ENCODE assay signal across 27 cellular contexts in the genomic region with DNA sequence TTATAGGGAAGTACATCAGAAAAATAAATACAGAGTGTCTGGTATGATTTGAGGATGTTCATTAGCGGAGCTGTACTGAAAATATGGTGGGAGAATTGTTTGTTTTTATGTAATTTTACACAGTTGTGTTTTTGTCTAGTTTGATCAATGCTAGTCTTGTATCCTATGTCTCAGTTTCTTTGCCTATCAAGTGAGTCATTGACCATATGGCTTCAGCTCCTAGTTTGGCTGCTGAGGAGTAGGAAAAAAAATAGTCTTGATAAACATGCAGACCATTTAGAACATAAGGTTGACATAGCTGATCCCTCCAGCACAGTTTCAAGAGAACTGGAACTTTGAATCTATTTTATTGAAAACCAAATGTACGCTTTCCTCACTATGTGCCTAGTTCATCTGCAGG.
DNase-seq lines count a peak whose midpoint lies in the region; ATAC-seq, FAIRE-seq and TF ChIP-seq lines count a peak whose summit lies in the region.
"Had no signal": no experiment of that assay in that cellular context is flagged by ENCODE, and none has a peak within 500 bp of the region (broad histone marks: within the 10 kb centered on the region; RNA-seq: fewer than 3 reads in every experiment).

No MANE protein-coding gene starts in this region.

- H3K4me3 ChIP-seq in right atrium auricular region (no peak overlapping the region), stomach (no peak overlapping the region)
- H3K4me3 ChIP-seq: BLaER1 treated with 17β-estradiol and CSF1 and Interleukin-3, amounts not matched to agents 10 nM and 100 nM; MG63; PC-9; SJCRH30 had no signal

- intact Hi-C loops in stomach (cut with DNase I; ENCODE audit: low total_unique reads), result no loop called here

- FAIRE-seq in D721Med (lab: Jason Lieb, UNC), result peak; percentile 74
- FAIRE-seq: A204.1, GM19239 had no signal

- TF ChIP-seq POLR2A in stomach (IDR thresholded peaks at IDR 0.05), result no peak

- H3K27me3 ChIP-seq in right atrium auricular region (no peaks in the 10 kb centered on the region), stomach (no peaks in the 10 kb centered on the region)
- H3K27me3 ChIP-seq: BLaER1 treated with 17β-estradiol and CSF1 and Interleukin-3, amounts not matched to agents 10 nM and 100 nM; MG63; SJCRH30 had no signal

- no peak for TF ChIP-seq CTCF in D721Med (IDR thresholded peaks at IDR 0.05; ENCODE audit: insufficient read depth, missing control alignments)
- no peak for TF ChIP-seq CTCF in right atrium auricular region (IDR thresholded peaks at IDR 0.05)
- no peak for TF ChIP-seq CTCF in stomach (IDR thresholded peaks at IDR 0.05)

- H3K36me3 ChIP-seq in right atrium auricular region (no peaks in the 10 kb centered on the region), stomach (no peaks in the 10 kb centered on the region)
- H3K36me3 ChIP-seq: BLaER1 treated with 17β-estradiol and CSF1 and Interleukin-3, amounts not matched to agents 10 nM and 100 nM; MG63; SJCRH30 had no signal

- no peaks in the 10 kb centered on the region for H3K4me1 ChIP-seq in right atrium auricular region
- H3K4me1 ChIP-seq in stomach, result no peaks in the 10 kb centered on the region
- H3K4me1 ChIP-seq: BLaER1 treated with 17β-estradiol and CSF1 and Interleukin-3, amounts not matched to agents 10 nM and 100 nM; Caco-2; SJCRH30 had no signal

- no peaks in the 10 kb centered on the region for H3K9me3 ChIP-seq in right atrium auricular region
- H3K9me3 ChIP-seq in stomach, result peaks cover 0 to 5% (median 0%) of the 10 kb centered on the region in 4 donors
- H3K9me3 ChIP-seq: Caco-2, MG63, SJCRH30 had no signal

- WGBS in stomach, 5 donors, result 70 to 88% (median 80%) methylated on average over 2 of the region's 2 CpGs

- ATAC-seq in GM21576 (IDR thresholded peaks at IDR 0.05; ENCODE audit: unreplicated experiment), result no peak
- ATAC-seq: HCT116, Right ventricle myocardium inferior had no signal

- TF ChIP-seq EP300 in stomach (IDR thresholded peaks at IDR 0.05), result no peak

- DNase-seq in D721Med (ENCODE audit: insufficient read length, low spot score) (no peak), NCI-H446 treated with DMSO at 0.1 percent for 48 hours (lab: John Stamatoyannopoulos, UW) (peak; percentile 18), brain pericyte (ENCODE audit: low read depth, low spot score) (peak; percentile 18), inferior parietal cortex (ENCODE audit: extremely low spot score) (peak; percentile 5), NCI-H2029 treated with DMSO at 0.1 percent for 48 hours (lab: John Stamatoyannopoulos, UW) (no peak), right atrium auricular region (ENCODE audit: low spot score) (no peak), stomach (no peak)
- DNase-seq: Caco-2; CD4-positive, alpha-beta T cell; DMS153; DND-41; KG1; MG63; NCI-H1105 treated with DMSO at 0.1 percent for 48 hours; NCI-H2029; NCI-H226; NCI-H510A treated with DMSO at 0.1 percent for 48 hours; NCI-H748 treated with DMSO at 0.1 percent for 48 hours; PC-9; SJCRH30; T-helper 1 cell had no signal

- H3K27ac ChIP-seq in right atrium auricular region (no peak overlapping the region), stomach (no peak overlapping the region)
- H3K27ac ChIP-seq: BLaER1 treated with 17β-estradiol and CSF1 and Interleukin-3, amounts not matched to agents 10 nM and 100 nM; PC-9; SJCRH30 had no signal

Comparison
In these comparisons a context has a peak if more than half of its experiments do, and no peak if none do; other contexts are left out.
1. DNase-seq: peak in NCI-H446 treated with DMSO at 0.1 percent for 48 hours (single experiment), brain pericyte (single experiment) and inferior parietal cortex (single experiment); none in D721Med (single experiment), NCI-H2029 treated with DMSO at 0.1 percent for 48 hours (single experiment), right atrium auricular region (single experiment) and stomach (single experiment).